32 cellular contexts compared by ENCODE assay signal in the genomic region with DNA sequence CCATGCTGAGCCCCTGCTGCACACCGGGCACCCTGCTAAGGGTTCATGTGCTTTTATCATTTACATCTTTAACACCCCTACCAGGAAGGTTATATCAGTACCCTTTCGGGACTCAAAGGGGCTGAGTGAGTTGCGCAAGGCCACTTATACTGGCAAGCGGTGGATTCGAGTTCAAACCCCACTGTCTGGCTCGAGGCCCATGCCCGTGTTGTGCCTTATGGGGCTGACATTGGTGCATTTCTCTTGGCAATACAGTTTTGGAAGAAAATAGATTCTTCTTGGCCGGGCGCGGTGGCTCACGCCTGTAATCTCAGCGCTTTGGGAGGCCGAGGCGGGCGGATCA.
"Had no signal": no experiment of that assay in that cellular context is flagged by ENCODE, and none has a peak within 500 bp of the region (broad histone marks: within the 10 kb centered on the region; RNA-seq: fewer than 3 reads in every experiment).

No MANE protein-coding gene starts in this region.

- H3K27ac ChIP-seq: ascending aorta, body of pancreas, WERI-Rb-1 had no signal

- H3K9me3 Mint-ChIP-seq: activated naive CD8-positive, alpha-beta T cell treated with anti-CD3 and anti-CD28 coated beads, Interleukin-2, amount 50 U/mL, for 24 hours; activated T-cell treated with anti-CD3 and anti-CD28 coated beads, Interleukin-2, amount 50 U/mL, for 24 hours had no signal

- H3K4me3 Mint-ChIP-seq: activated CD8-positive, alpha-beta T cell treated with anti-CD3 and anti-CD28 coated beads, Interleukin-2, amount 10 ng/mL, durations not matched to agents 7 days and 5 days; activated naive CD8-positive, alpha-beta T cell treated with anti-CD3 and anti-CD28 coated beads, Interleukin-2, amount 50 U/mL, for 24 hours; activated T-cell treated with anti-CD3 and anti-CD28 coated beads, Interleukin-2, amount 50 U/mL, for 24 hours; activated T-helper 1 cell treated with anti-CD3 and anti-CD28 coated beads, Interleukin-12 subunit alpha, Interleukin-12 subunit beta, Interleukin-2, Interleukin-4 antibody, amounts not matched to agents 30 ng/mL and 10 ng/mL and 1 ng/mL, durations not matched to agents 14 hours and 24 hours and 36 hours had no signal

- H3K9me3 ChIP-seq: ascending aorta, body of pancreas, MG63, SK-N-SH had no signal

- H3K27ac Mint-ChIP-seq: activated CD8-positive, alpha-beta T cell treated with anti-CD3 and anti-CD28 coated beads, Interleukin-2, amount 10 ng/mL, durations not matched to agents 7 days and 5 days; activated naive CD8-positive, alpha-beta T cell treated with anti-CD3 and anti-CD28 coated beads, Interleukin-2, amount 50 U/mL, for 24 hours; activated T-cell treated with anti-CD3 and anti-CD28 coated beads, Interleukin-2, amount 50 U/mL, for 24 hours; activated T-helper 1 cell treated with anti-CD3 and anti-CD28 coated beads, Interleukin-12 subunit alpha, Interleukin-12 subunit beta, Interleukin-2, Interleukin-4 antibody, amounts not matched to agents 30 ng/mL and 10 ng/mL and 1 ng/mL, durations not matched to agents 14 hours and 24 hours and 36 hours had no signal

- H3K4me1 ChIP-seq: ascending aorta, body of pancreas had no signal

- H3K27me3 Mint-ChIP-seq: activated naive CD8-positive, alpha-beta T cell treated with anti-CD3 and anti-CD28 coated beads, Interleukin-2, amount 50 U/mL, for 24 hours; activated T-cell treated with anti-CD3 and anti-CD28 coated beads, Interleukin-2, amount 50 U/mL, for 24 hours had no signal

- ATAC-seq: activated CD4-positive, CD25-positive, alpha-beta regulatory T cell treated with anti-CD3 and anti-CD28 coated beads, Interleukin-2, amount 50 U/mL, for 24 hours; activated CD8-positive, alpha-beta T cell treated with anti-CD3 and anti-CD28 coated beads, Interleukin-2, amount 10 ng/mL, durations not matched to agents 7 days and 5 days; activated naive CD4-positive, alpha-beta T cell treated with anti-CD3 and anti-CD28 coated beads, Interleukin-2, amount 50 U/mL, for 72 hours; activated naive CD8-positive, alpha-beta T cell treated with anti-CD3 and anti-CD28 coated beads, Interleukin-2, amount 50 U/mL, for 24 hours; body of pancreas; Panc1; Right ventricle myocardium inferior had no signal

- H3K27me3 ChIP-seq: ascending aorta, body of pancreas, MG63 had no signal

- H3K36me3 ChIP-seq: ascending aorta, MG63, WERI-Rb-1 had no signal

- H3K4me3 ChIP-seq: ascending aorta, body of pancreas, MG63 had no signal

- DNase-seq: activated CD4-positive, alpha-beta T cell treated with anti-CD3 and anti-CD28 coated beads for 4 hours; activated CD4-positive, alpha-beta T cell treated with anti-CD3 and anti-CD28 coated beads, Interleukin-2, amount 50 U/mL, for 4 hours; activated CD8-positive, alpha-beta memory T cell treated with anti-CD3 and anti-CD28 coated beads, Interleukin-2, amount 50 U/mL, for 48 hours; activated CD8-positive, alpha-beta T cell treated with anti-CD3 and anti-CD28 coated beads, Interleukin-2, amount 10 ng/mL, durations not matched to agents 7 days and 5 days; activated effector memory CD4-positive, alpha-beta T cell treated with anti-CD3 and anti-CD28 coated beads, Interleukin-2, amount 50 U/mL, for 16 hours; activated naive CD4-positive, alpha-beta T cell treated with Interleukin-2 at 50 U/mL for 16 hours; activated naive CD8-positive, alpha-beta T cell treated with anti-CD3 and anti-CD28 coated beads, Interleukin-2, amount 50 U/mL, for 24 hours; activated T-cell treated with anti-CD3 and anti-CD28 coated beads, Interleukin-2, amount 50 U/mL, for 24 hours; amniotic stem cell; body of pancreas; central memory CD4-positive, alpha-beta T cell; MG63; NCI-H1105; NCI-H1436; NCI-H1694 treated with DMSO at 0.1 percent for 48 hours; NCI-H2029 treated with DMSO at 0.1 percent for 48 hours; NCI-H345; NCI-H510A; NCI-H526 treated with DMSO at 0.1 percent for 48 hours; NCI-H82; NK-92 treated with Interleukin-12 subunit alpha and Interleukin-12 subunit beta, amount 100 ng/mL, for 24 hours; OCI-M1; RPMI8226; SK-N-SH; T-helper 1 cell; WERI-Rb-1 had no signal
